In the genomic region with DNA sequence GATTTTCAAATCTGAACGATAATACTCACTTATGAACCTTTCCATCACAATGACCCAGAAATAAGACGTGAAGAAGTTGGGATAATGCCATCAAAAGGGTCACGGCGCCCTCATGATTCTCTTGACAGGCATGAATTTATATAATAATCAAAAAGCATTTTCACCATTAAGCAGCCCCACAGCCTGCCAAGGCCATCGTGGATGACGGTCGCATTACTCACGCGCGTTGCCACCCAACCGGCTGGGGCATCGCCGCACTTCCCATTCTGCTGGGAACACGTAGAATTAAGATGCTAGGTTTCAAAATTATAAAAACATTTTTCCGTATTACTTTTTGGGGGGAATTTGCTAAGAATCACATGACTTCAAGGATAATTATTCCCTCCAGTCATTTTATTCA, we compare ENCODE assay signal across 17 cellular contexts. TPM values are rescaled to one million over a fixed set of nuclear protein-coding genes. Genes with fewer than 3 reads are reported as not detected.
DNase-seq lines count a peak whose midpoint lies in the region; ATAC-seq, FAIRE-seq and TF ChIP-seq lines count a peak whose summit lies in the region.
"Had no signal": no experiment of that assay in that cellular context is flagged by ENCODE, and none has a peak within 500 bp of the region (broad histone marks: within the 10 kb centered on the region; RNA-seq: fewer than 3 reads in every experiment).

No MANE protein-coding gene starts in this region.

- peaks cover 10% of the 10 kb centered on the region for H3K27me3 ChIP-seq in adrenal gland

- H3K36me3 ChIP-seq in adrenal gland (replicated peaks in 1 of 2) (no peaks in the 10 kb centered on the region), kidney (ENCODE audit: control insufficient read depth in 1 of 2, insufficient read depth in 2 of 2, low read length in 2 of 2) (no peaks in the 10 kb centered on the region)
- H3K36me3 ChIP-seq: HAP-1 had no signal

- WGBS in adrenal gland, 4 donors: 54 to 63% (median 62%) methylated on average over 15 of the region's 15 CpGs

- no peak for TF ChIP-seq POLR2A in adrenal gland (IDR thresholded peaks at IDR 0.05)

- H3K4me1 ChIP-seq in adrenal gland (replicated peaks in 1 of 2): no peaks in the 10 kb centered on the region
- H3K4me1 ChIP-seq in kidney (ENCODE audit: control insufficient read depth in 1 of 2, insufficient read depth in 1 of 2, low read depth in 1 of 2, low read length in 2 of 2): no peaks in the 10 kb centered on the region
- H3K4me1 ChIP-seq: A549, Caco-2, HAP-1 had no signal

- ATAC-seq in sciatic nerve (no peak), GM21515 (IDR thresholded peaks at IDR 0.05; ENCODE audit: unreplicated experiment) (no peak), HG02938 (IDR thresholded peaks at IDR 0.05; ENCODE audit: unreplicated experiment) (no peak)
- ATAC-seq: A549; CD8-positive, alpha-beta T cell had no signal

- TF ChIP-seq CTCF in adrenal gland (IDR thresholded peaks at IDR 0.05) (no peak), kidney (IDR thresholded peaks at IDR 0.05; ENCODE audit: borderline replicate concordance, extremely low read depth, insufficient read depth) (no peak)

- intact Hi-C loops in adrenal gland (cut with DNase I): no loop called here
- intact Hi-C loops in kidney (cut with DNase I): no loop called here
- intact Hi-C loops in sciatic nerve (cut with DNase I): no loop called here

- H3K9me3 ChIP-seq in adrenal gland (replicated peaks in 1 of 3) (no peaks in the 10 kb centered on the region), kidney (ENCODE audit: control insufficient read depth in 1 of 2, low read length in 2 of 2) (peaks cover 0 to 3% of the 10 kb centered on the region in 2 donors)
- H3K9me3 ChIP-seq: HAP-1 had no signal

- H3K9ac ChIP-seq in kidney (ENCODE audit: low read length in 2 of 2): no peak overlapping the region

- H3K4me3 ChIP-seq in adrenal gland (no peak overlapping the region), kidney (ENCODE audit: low read length in 2 of 2) (no peak overlapping the region)
- H3K4me3 ChIP-seq: A549, HAP-1 had no signal

- no peak for FAIRE-seq in kidney (lab: Jason Lieb, UNC)
- FAIRE-seq: A549, GM12892, GM19239, H1 had no signal

- no peak overlapping the region for H3K27ac ChIP-seq in adrenal gland
- H3K27ac ChIP-seq in kidney (ENCODE audit: low read depth in 2 of 2, low read length in 2 of 2): no peak overlapping the region
- H3K27ac ChIP-seq: A549 had no signal

- DNase-seq in adrenal gland: peak; percentile 61 to 89 (median 84)
- peak; percentile 52 for DNase-seq in kidney
- DNase-seq in sciatic nerve (ENCODE audit: low spot score): peak; percentile 34
- no peak for DNase-seq in NCI-H1092 treated with DMSO at 0.1 percent for 48 hours (lab: John Stamatoyannopoulos, UW)
- DNase-seq: CD8-positive, alpha-beta T cell; DND-41; GDM1 had no signal

RNA-seq across cellular contexts. Expression of gene GAL, which starts 18.9 kb away (rescaled TPM):
- total RNA-seq in adrenal gland: 1 to 10 TPM in 1 of 8 donors, under 1 TPM in 2, not detected in 5; 0.36 to 1.8 (median 0.38) TPM
- under 1 TPM in 2 of 3 donors, not detected in 1; 0.67 to 0.73 TPM for polyA plus RNA-seq in adrenal gland
- total RNA-seq in kidney: 0.31 TPM
- not detected for polyA plus RNA-seq in kidney (ENCODE audit: insufficient read depth, low read depth, low replicate concordance)
- not detected for total RNA-seq in sciatic nerve
- total RNA-seq: CD8-positive, alpha-beta T cell; HT1080 had no signal
- polyA plus RNA-seq: CD14-positive monocyte had no signal
